In genomic region chr17:19867094-19867653, GRCh38 we compare ENCODE assay signal across 9 cellular contexts. TPM values are rescaled to one million over a fixed set of nuclear protein-coding genes. Genes with fewer than 3 reads are reported as not detected.
DNase-seq lines count a peak whose midpoint lies in the region; ATAC-seq and TF ChIP-seq lines count a peak whose summit lies in the region.
"Had no signal": no experiment of that assay in that cellular context is flagged by ENCODE, and none has a peak within 500 bp of the region (broad histone marks: within the 10 kb centered on the region; RNA-seq: fewer than 3 reads in every experiment).

No MANE protein-coding gene starts in this region.

- peak overlapping the region; percentile 91 for H3K9ac ChIP-seq in neuronal stem cell (ENCODE audit: low read depth, low read length, poor library complexity)

- TF ChIP-seq POLR2A in testis (IDR thresholded peaks at IDR 0.05): no peak

- H2AK5ac ChIP-seq in neuronal stem cell (ENCODE audit: low read depth, low read length): peak overlapping the region; percentile 46

- peak overlapping the region; percentile 87 for H2BK5ac ChIP-seq in neuronal stem cell (ENCODE audit: low read length)

- no CpG with 5 or more reads among the region's 68 CpGs for WGBS in neuronal stem cell (ENCODE audit: extremely low coverage in 2 of 2, insufficient read length in 2 of 2, insufficient replicate concordance in 1 of 2), 2 donors
- WGBS in testis, 2 donors: 1% methylated on average over 49 of the region's 68 CpGs; no CpG with 5 or more reads in 1 of the 2 donors

- H2AFZ ChIP-seq in neuronal stem cell (ENCODE audit: low read length): peak overlapping the region; percentile 98

- H3K4me3 ChIP-seq in SJSA1 (peak overlapping the region; percentile 86), neuronal stem cell (ENCODE audit: low read length in 2 of 2) (peak overlapping the region; percentile 70 to 94), testis (peak overlapping the region; percentile 73 to 92)

- peak overlapping the region; percentile 53 for H3K27ac ChIP-seq in SJSA1
- H3K27ac ChIP-seq in neuronal stem cell (replicated peaks; ENCODE audit: low read length): no peak overlapping the region
- peak overlapping the region; percentile 45 to 87 for H3K27ac ChIP-seq in testis

- H2BK12ac ChIP-seq in neuronal stem cell (ENCODE audit: low read length): no peak overlapping the region

- H3K79me1 ChIP-seq in neuronal stem cell (ENCODE audit: low read depth, low read length): no peaks in the 10 kb centered on the region

- DNase-seq in NCI-H1092 (lab: John Stamatoyannopoulos, UW): peak; percentile 9
- DNase-seq in NCI-H1092 treated with DMSO at 0.1 percent for 48 hours (lab: John Stamatoyannopoulos, UW): no peak
- peak; percentile 51 for DNase-seq in HK-2 (ENCODE audit: unreplicated experiment)
- DNase-seq in SJSA1 (ENCODE audit: low read depth in 1 of 2, low spot score in 2 of 2): peak; percentile 64
- DNase-seq in activated naive CD4-positive, alpha-beta T cell treated with anti-CD3 and anti-CD28 coated beads, Interleukin-2, amount 50 U/mL, for 72 hours (ENCODE audit: low spot score in 2 of 2): peak; percentile 51 to 65
- peak; percentile 21 to 88 (median 75) for DNase-seq in head of caudate nucleus
- peak; percentile 54 for DNase-seq in neuronal stem cell (ENCODE audit: low spot score)
- peak; percentile 84 for DNase-seq in testis
- DNase-seq: DND-41 had no signal

- TF ChIP-seq CTCF in testis (IDR thresholded peaks at IDR 0.05): no peak

- H3K4me1 ChIP-seq in SJSA1 (replicated peaks): peaks cover 18% of the 10 kb centered on the region
- peaks cover 0 to 2% of the 10 kb centered on the region in 2 donors for H3K4me1 ChIP-seq in neuronal stem cell (ENCODE audit: control insufficient read depth in 2 of 2, insufficient read depth in 1 of 2, low read depth in 1 of 2, low read length in 2 of 2)
- no peaks in the 10 kb centered on the region for H3K4me1 ChIP-seq in testis

- H3K27ac Mint-ChIP-seq in activated naive CD4-positive, alpha-beta T cell treated with anti-CD3 and anti-CD28 coated beads, Interleukin-2, amount 50 U/mL, for 72 hours: peak overlapping the region; percentile 36 to 62

- peaks cover 7% of the 10 kb centered on the region for H3K9me3 ChIP-seq in SJSA1 (replicated peaks)
- H3K9me3 ChIP-seq in neuronal stem cell (replicated peaks in 1 of 2; ENCODE audit: control insufficient read depth in 2 of 2, insufficient read depth in 1 of 2, low read depth in 1 of 2, low read length in 2 of 2): peaks cover 0 to 14% of the 10 kb centered on the region in 2 donors
- no peaks in the 10 kb centered on the region for H3K9me3 ChIP-seq in testis

- peak overlapping the region; percentile 84 for H3K4ac ChIP-seq in neuronal stem cell (ENCODE audit: low read length)

- no peaks in the 10 kb centered on the region for H3K36me3 Mint-ChIP-seq in activated naive CD4-positive, alpha-beta T cell treated with anti-CD3 and anti-CD28 coated beads, Interleukin-2, amount 50 U/mL, for 72 hours

- H4K91ac ChIP-seq in neuronal stem cell (ENCODE audit: low read depth, low read length, poor library complexity): no peak overlapping the region

- peak overlapping the region; percentile 90 for H3K14ac ChIP-seq in neuronal stem cell (ENCODE audit: low read length)

- peak overlapping the region; percentile 43 for H4K8ac ChIP-seq in neuronal stem cell (ENCODE audit: low read depth, low read length)

- peak overlapping the region; percentile 73 for H3K23ac ChIP-seq in neuronal stem cell (ENCODE audit: low read depth, low read length, poor library complexity)

- peak overlapping the region; percentile 96 for H3K18ac ChIP-seq in neuronal stem cell (ENCODE audit: low read length)

- ATAC-seq in activated naive CD4-positive, alpha-beta T cell treated with anti-CD3 and anti-CD28 coated beads, Interleukin-2, amount 50 U/mL, for 72 hours: peak; percentile 80

- H2BK15ac ChIP-seq in neuronal stem cell (ENCODE audit: low read length): no peak overlapping the region

- H3K36me3 ChIP-seq in SJSA1 (peaks cover 11% of the 10 kb centered on the region), neuronal stem cell (replicated peaks in 1 of 2; ENCODE audit: control insufficient read depth in 2 of 2, insufficient read depth in 2 of 2, low read length in 2 of 2) (no peaks in the 10 kb centered on the region), testis (ENCODE audit: low read depth, missing control alignments) (no peaks in the 10 kb centered on the region)

- peak overlapping the region; percentile 91 for H3K4me2 ChIP-seq in neuronal stem cell (ENCODE audit: insufficient read depth, low read length, poor library complexity, severe bottlenecking)

- peak overlapping the region; percentile 87 for H2BK120ac ChIP-seq in neuronal stem cell (ENCODE audit: low read depth, low read length)

- intact Hi-C loops in head of caudate nucleus (cut with DNase I): loop anchor here (10.0 kb wide), 1 partner anchor 108 kb away; the partner anchor contains the start of gene AKAP10
- intact Hi-C loops in testis (cut with DNase I; ENCODE audit: low total_unique reads): no loop called here

- H3K27me3 ChIP-seq in SJSA1 (replicated peaks) (no peaks in the 10 kb centered on the region), neuronal stem cell (ENCODE audit: control insufficient read depth in 3 of 3, insufficient read depth in 3 of 3, low read depth in 1 of 3, low read length in 3 of 3) (peaks cover 0 to 7% (median 3%) of the 10 kb centered on the region in 3 experiments), testis (no peaks in the 10 kb centered on the region)

- H3K9me3 Mint-ChIP-seq in activated naive CD4-positive, alpha-beta T cell treated with anti-CD3 and anti-CD28 coated beads, Interleukin-2, amount 50 U/mL, for 72 hours: no peaks in the 10 kb centered on the region

RNA-seq across cellular contexts. Expression of gene ULK2, which starts 0.6 kb away (rescaled TPM):
- 5.5 and 7.3 TPM in 2 replicates for total RNA-seq in SJSA1 (2014; rRNA removed; shearing (Covaris generic))
- total RNA-seq in activated naive CD4-positive, alpha-beta T cell treated with anti-CD3 and anti-CD28 coated beads, Interleukin-2, amount 50 U/mL, for 72 hours: 10 to 100 TPM in 1 of 2 donors, 1 to 10 TPM in 1; 6.8 to 10.7 TPM
- 18.1 TPM for polyA plus RNA-seq in neuronal stem cell (2013, experiment 1 of 2)
- polyA plus RNA-seq in neuronal stem cell (2013, experiment 2 of 2): 18.4 TPM
- total RNA-seq in testis: 10 to 100 TPM; 69.2 to 87.2 TPM
- 112 TPM for polyA plus RNA-seq in testis (ENCODE audit: insufficient read depth, low read depth, low replicate concordance)
